In genomic region chr7:131370523-131370968, GRCh38 we compare ENCODE assay signal across 8 cellular contexts. TPM values are rescaled to one million over a fixed set of nuclear protein-coding genes. Genes with fewer than 3 reads are reported as not detected.
DNase-seq lines count a peak whose midpoint lies in the region; ATAC-seq and TF ChIP-seq lines count a peak whose summit lies in the region.

No MANE protein-coding gene starts in this region.

- no TSS peak for BruUV-seq in Calu3 (replicated peaks; lab: Mats Ljungman, UMichigan)

- no peaks in the 10 kb centered on the region for H3K9me3 Mint-ChIP-seq in T-cell
- no peaks in the 10 kb centered on the region for H3K9me3 Mint-ChIP-seq in Calu3 (ENCODE audit: low read depth, unreplicated experiment)

- CTCF ChIA-PET in T-cell (lab: Charles Lee) (interaction anchor here in 1 of 2 donors (0.6 kb wide), 2 partner anchors 43 to 432 kb away, joined by 3 read pairs; partner anchors contain the start of gene MKLN1), Calu3 (lab: Charles Lee) (no interaction called here)

- ATAC-seq in GM18868 (IDR thresholded peaks at IDR 0.05; ENCODE audit: unreplicated experiment), result peak; percentile 66
- ATAC-seq in HG02973 (IDR thresholded peaks at IDR 0.05; ENCODE audit: unreplicated experiment), result peak; percentile 72
- ATAC-seq in T-cell (replicated peaks in 1 of 4), result peak; percentile 50 to 86 (median 79)

- intact Hi-C loops in Calu3 (cut with micrococcal nuclease; ENCODE audit: unreplicated experiment), result loop anchor here (5.0 kb wide), 1 partner anchor 33 kb away; no protein-coding TSS in a partner anchor

- peaks cover 100% of the 10 kb centered on the region for H3K79me2 ChIP-seq in hepatocyte

- H3K27ac Mint-ChIP-seq in T-cell (peak overlapping the region; percentile 43 to 46), Calu3 (ENCODE audit: unreplicated experiment) (no peak overlapping the region)

- H3K36me3 Mint-ChIP-seq in T-cell (no peaks in the 10 kb centered on the region), Calu3 (ENCODE audit: insufficient read depth, unreplicated experiment) (no peaks in the 10 kb centered on the region)

- H3K36me3 ChIP-seq in hepatocyte (replicated peaks; ENCODE audit: insufficient read depth, low read depth), result no peaks in the 10 kb centered on the region

- TF ChIP-seq CTCF in hepatocyte (IDR thresholded peaks at IDR 0.05; ENCODE audit: poor library complexity) (no peak), Calu3 (IDR thresholded peaks at IDR 0.05; ENCODE audit: unreplicated experiment) (no peak)

- H3K4me2 ChIP-seq in hepatocyte, result no peak overlapping the region

- H3K27me3 Mint-ChIP-seq in T-cell (no peaks in the 10 kb centered on the region), Calu3 (ENCODE audit: unreplicated experiment) (no peaks in the 10 kb centered on the region)

- H3K9me2 ChIP-seq in hepatocyte (replicated peaks; ENCODE audit: insufficient read depth), result no peaks in the 10 kb centered on the region

- 76% methylated on average over 1 of the region's 1 CpG for WGBS in hepatocyte (ENCODE audit: low lambda C conversion rate, missing lambda C conversion rate)

- H3K4me1 Mint-ChIP-seq in T-cell, result peaks cover 76 to 87% (median 80%) of the 10 kb centered on the region in 3 donors
- H3K4me1 Mint-ChIP-seq in Calu3 (ENCODE audit: low read depth, unreplicated experiment), result peaks cover 33% of the 10 kb centered on the region

- no peak overlapping the region for H2AFZ ChIP-seq in hepatocyte

- H3K27me3 ChIP-seq in hepatocyte, result no peaks in the 10 kb centered on the region

- H3K4me3 Mint-ChIP-seq in T-cell (peak overlapping the region in 1 of 3 donors; percentile 28), Calu3 (ENCODE audit: low read depth, unreplicated experiment) (no peak overlapping the region)

- no peaks in the 10 kb centered on the region for H3K4me1 ChIP-seq in hepatocyte (ENCODE audit: insufficient read depth)

- no peak overlapping the region for H3K4me3 ChIP-seq in hepatocyte

- POLR2A ChIA-PET in T-cell (lab: Charles Lee), result interaction anchor here (0.5 to 0.6 kb wide), 3 partner anchors 15 to 457 kb away, joined by 3 to 4 read pairs (median 3); no protein-coding TSS in a partner anchor

- H3K9me3 ChIP-seq in hepatocyte (ENCODE audit: low read depth), result no peaks in the 10 kb centered on the region

- H4K20me1 ChIP-seq in hepatocyte (ENCODE audit: insufficient read depth, poor library complexity, severe bottlenecking), result peaks cover 94% of the 10 kb centered on the region

- peak overlapping the region; percentile 7 for H3K27ac ChIP-seq in hepatocyte

- DNase-seq in T-cell (peak in 17 of 34 experiments; percentile 1 to 31 (median 9)), hepatocyte (ENCODE audit: low spot score) (peak; percentile 4), GDM1 (lab: John Stamatoyannopoulos, UW) (no peak), DMS79 treated with DMSO at 0.1 percent for 48 hours (lab: John Stamatoyannopoulos, UW) (no peak), NCI-H187 (lab: John Stamatoyannopoulos, UW) (no peak), Calu3 (no peak)

RNA-seq across cellular contexts. Expression of gene MKLN1, which starts 42.9 kb away (rescaled TPM):
- 10 to 100 TPM; 43.9 to 63.3 (median 46.5) TPM for total RNA-seq in T-cell
- 59.3 and 70.5 TPM in 2 replicates for total RNA-seq in hepatocyte
- 33.8 and 39.8 TPM in 2 replicates for polyA plus RNA-seq in hepatocyte
- total RNA-seq in Calu3 (2022), result 36.8 and 47.1 TPM in 2 replicates
